ENCODE assay signal across 9 cellular contexts in genomic region chr5:132258102-132259060, GRCh38. TPM values are rescaled to one million over a fixed set of nuclear protein-coding genes. Genes with fewer than 3 reads are reported as not detected.
DNase-seq lines count a peak whose midpoint lies in the region; ATAC-seq, FAIRE-seq and TF ChIP-seq lines count a peak whose summit lies in the region.
"Had no signal": no experiment of that assay in that cellular context is flagged by ENCODE, and none has a peak within 500 bp of the region (broad histone marks: within the 10 kb centered on the region; RNA-seq: fewer than 3 reads in every experiment).

No MANE protein-coding gene starts in this region.

- no peaks in the 10 kb centered on the region for H3K36me3 Mint-ChIP-seq in natural killer cell
- H3K36me3 Mint-ChIP-seq in natural killer cell treated with Interleukin-12 subunit alpha and Interleukin-12 subunit beta and Interleukin-15 and Interleukin-18, amount 100 ng/mL, for 72 hours, result no peaks in the 10 kb centered on the region
- H3K36me3 Mint-ChIP-seq: naive thymus-derived CD4-positive, alpha-beta T cell had no signal

- H3K4me1 Mint-ChIP-seq in natural killer cell, result peaks cover 0 to 9% of the 10 kb centered on the region in 2 donors
- H3K4me1 Mint-ChIP-seq in natural killer cell treated with Interleukin-12 subunit alpha and Interleukin-12 subunit beta and Interleukin-15 and Interleukin-18, amount 100 ng/mL, for 72 hours (ENCODE audit: low read depth in 2 of 2), result peaks cover 0 to 5% of the 10 kb centered on the region in 2 donors

- peak overlapping the region; percentile 25 for H3K4me3 Mint-ChIP-seq in natural killer cell
- no peak overlapping the region for H3K4me3 Mint-ChIP-seq in natural killer cell treated with Interleukin-12 subunit alpha and Interleukin-12 subunit beta and Interleukin-15 and Interleukin-18, amount 100 ng/mL, for 72 hours

- dilution Hi-C loops in endothelial cell of umbilical vein (cut with MboI; ENCODE audit: extremely low pct_ligation_motif_present, low sequenced_read_pairs), result no loop called here

- H3K27me3 ChIP-seq in endothelial cell of umbilical vein (ENCODE audit: control insufficient read depth in 2 of 2, insufficient read depth in 2 of 2, low read length in 2 of 2), result no peaks in the 10 kb centered on the region
- H3K27me3 ChIP-seq in mucosa of rectum (ENCODE audit: control insufficient read depth in 2 of 2, insufficient read depth in 2 of 2, low read length in 2 of 2), result no peaks in the 10 kb centered on the region

- DNase-seq in natural killer cell, result peak; percentile 14
- no peak for DNase-seq in natural killer cell treated with Interleukin-12 subunit alpha and Interleukin-12 subunit beta and Interleukin-15 and Interleukin-18, amount 100 ng/mL, for 72 hours (ENCODE audit: low spot score)
- peak; percentile 68 for DNase-seq in endothelial cell of umbilical vein (ENCODE audit: low read depth, low spot score)
- DNase-seq in stimulated activated CD4-positive, alpha-beta T cell treated with anti-CD3 and anti-CD28 coated beads, Interleukin-2, amount 100 ng/mL, for 48 hours, result no peak
- no peak for DNase-seq in activated T-cell treated with anti-CD3 and anti-CD28 coated beads, Interleukin-2, amount 50 U/mL, for 1 hour

- no peaks in the 10 kb centered on the region for H3K9me3 ChIP-seq in endothelial cell of umbilical vein (replicated peaks; ENCODE audit: control insufficient read depth, insufficient read depth, low read length)
- no peaks in the 10 kb centered on the region for H3K9me3 ChIP-seq in mucosa of rectum (ENCODE audit: control insufficient read depth in 2 of 2, low read length in 2 of 2)

- CTCF ChIA-PET in endothelial cell of umbilical vein (lab: Charles Lee), result interaction anchor here (1.1 to 7.8 kb wide), 5 partner anchors 14 to 242 kb away, joined by 4 to 93 read pairs (median 10); partner anchors contain the start of gene SLC22A4

- peak; percentile 75 for FAIRE-seq in endothelial cell of umbilical vein (lab: Jason Lieb, UNC)

- no peaks in the 10 kb centered on the region for H4K20me1 ChIP-seq in endothelial cell of umbilical vein (replicated peaks; ENCODE audit: control insufficient read depth, extremely low read depth, insufficient read depth, low read length)

- H3K4me1 ChIP-seq in endothelial cell of umbilical vein (ENCODE audit: control insufficient read depth, extremely low read depth, insufficient read depth, low read length) (peaks cover 51% of the 10 kb centered on the region), mucosa of rectum (ENCODE audit: control insufficient read depth in 2 of 2, insufficient read depth in 2 of 2, low read length in 2 of 2) (peaks cover 4 to 11% of the 10 kb centered on the region in 2 donors)

- H3K9me1 ChIP-seq in endothelial cell of umbilical vein (replicated peaks; ENCODE audit: control insufficient read depth, extremely low read depth, insufficient read depth, low read length), result no peaks in the 10 kb centered on the region

- peak overlapping the region; percentile 75 for H3K4me2 ChIP-seq in endothelial cell of umbilical vein (ENCODE audit: insufficient read depth, low read length)

- intact Hi-C loops in natural killer cell (cut with micrococcal nuclease) (no loop called here), endothelial cell of umbilical vein (cut with micrococcal nuclease) (loop anchor here (1.0 kb wide), 3 partner anchors 20 to 37 kb away; partner anchors contain the start of gene P4HA2)

- TSS peak; percentile 30 for BruUV-seq in endothelial cell of umbilical vein (replicated peaks; lab: Mats Ljungman, UMichigan)

- H3K36me3 ChIP-seq in endothelial cell of umbilical vein (ENCODE audit: control insufficient read depth in 2 of 2, extremely low read depth in 1 of 2, insufficient read depth in 2 of 2, low read length in 2 of 2) (peaks cover 2 to 3% of the 10 kb centered on the region in 2 experiments), mucosa of rectum (ENCODE audit: control insufficient read depth in 2 of 2, insufficient read depth in 2 of 2, low read length in 2 of 2) (no peaks in the 10 kb centered on the region)

- peak; percentile 41 for TF ChIP-seq POLR2A in endothelial cell of umbilical vein (IDR thresholded peaks at IDR 0.05; ENCODE audit: low read depth, low read length)

- no peak overlapping the region for H3K27ac Mint-ChIP-seq in natural killer cell
- H3K27ac Mint-ChIP-seq in natural killer cell treated with Interleukin-12 subunit alpha and Interleukin-12 subunit beta and Interleukin-15 and Interleukin-18, amount 100 ng/mL, for 72 hours, result no peak overlapping the region
- H3K27ac Mint-ChIP-seq: naive thymus-derived CD4-positive, alpha-beta T cell had no signal

- H3K9ac ChIP-seq in endothelial cell of umbilical vein (replicated peaks; ENCODE audit: extremely low read depth, insufficient read depth, low read length), result peak overlapping the region; percentile 96
- H3K9ac ChIP-seq in mucosa of rectum (ENCODE audit: low read depth in 1 of 2, low read length in 2 of 2), result peak overlapping the region; percentile 64 to 67

- H3K27me3 Mint-ChIP-seq in natural killer cell (ENCODE audit: low read depth in 2 of 2), result peaks cover 13 to 22% of the 10 kb centered on the region in 2 donors
- H3K27me3 Mint-ChIP-seq in natural killer cell treated with Interleukin-12 subunit alpha and Interleukin-12 subunit beta and Interleukin-15 and Interleukin-18, amount 100 ng/mL, for 72 hours, result peaks cover 11% of the 10 kb centered on the region in 2 donors

- H3K79me2 ChIP-seq in endothelial cell of umbilical vein (ENCODE audit: control insufficient read depth, insufficient read depth, low read length), result peaks cover 43% of the 10 kb centered on the region

- no peaks in the 10 kb centered on the region for H3K9me3 Mint-ChIP-seq in natural killer cell
- no peaks in the 10 kb centered on the region for H3K9me3 Mint-ChIP-seq in natural killer cell treated with Interleukin-12 subunit alpha and Interleukin-12 subunit beta and Interleukin-15 and Interleukin-18, amount 100 ng/mL, for 72 hours

- H3K27ac ChIP-seq in endothelial cell of umbilical vein (ENCODE audit: insufficient read depth, low read depth, low read length), result peak overlapping the region; percentile 96
- peak overlapping the region; percentile 81 to 86 for H3K27ac ChIP-seq in mucosa of rectum (ENCODE audit: low read depth in 2 of 2, low read length in 2 of 2)

- no peak for ATAC-seq in natural killer cell
- ATAC-seq in natural killer cell treated with Interleukin-12 subunit alpha and Interleukin-12 subunit beta and Interleukin-15 and Interleukin-18, amount 100 ng/mL, for 72 hours, result no peak
- ATAC-seq in GM18873 (IDR thresholded peaks at IDR 0.05; ENCODE audit: low FRiP score, unreplicated experiment), result no peak
- ATAC-seq in GM21619 (IDR thresholded peaks at IDR 0.05; ENCODE audit: unreplicated experiment), result no peak
- ATAC-seq: naive thymus-derived CD4-positive, alpha-beta T cell had no signal

- H2AFZ ChIP-seq in endothelial cell of umbilical vein (ENCODE audit: low read depth, low read length), result peak overlapping the region; percentile 58

- H3K4me3 ChIP-seq in endothelial cell of umbilical vein (replicated peaks in 1 of 3; ENCODE audit: insufficient read depth in 1 of 3, low read depth in 1 of 3, low read length in 3 of 3) (peak overlapping the region; percentile 59 to 78 (median 78)), mucosa of rectum (ENCODE audit: low read length in 2 of 2) (peak overlapping the region in 1 of 2 donors; percentile 63)

- POLR2A ChIA-PET in endothelial cell of umbilical vein (lab: Charles Lee), result no interaction called here

- TF ChIP-seq CTCF in natural killer cell (IDR thresholded peaks at IDR 0.05) (no peak), endothelial cell of umbilical vein (IDR thresholded peaks at IDR 0.05; ENCODE audit: extremely low read depth in 1 of 2, insufficient read depth in 1 of 2, low read depth in 1 of 2, low read length in 2 of 2) (no peak)

RNA-seq across cellular contexts. Expression of gene PDLIM4, which starts 0.9 kb away (rescaled TPM):
- total RNA-seq in natural killer cell (not detected), endothelial cell of umbilical vein (65.7 and 69.8 TPM in 2 replicates)
- total RNA-seq in natural killer cell treated with Interleukin-12 subunit alpha and Interleukin-12 subunit beta and Interleukin-15 and Interleukin-18, amount 100 ng/mL, for 72 hours, result not detected
- polyA plus RNA-seq in endothelial cell of umbilical vein, result 112 and 193 TPM in 2 replicates
- 94.1 and 114 TPM in 2 replicates for polyA plus RNA-seq in endothelial cell of umbilical vein (2011; cell fraction: cytosol; rRNA removed)
- polyA plus RNA-seq in endothelial cell of umbilical vein (2011; cell fraction: nucleus; rRNA removed), result 80.4 and 107 TPM in 2 replicates
- 68.2 and 80.0 TPM in 2 replicates for polyA plus RNA-seq in endothelial cell of umbilical vein (2012)
- polyA minus RNA-seq in endothelial cell of umbilical vein, result 33.7 and 46.4 TPM in 2 replicates
- not detected for polyA minus RNA-seq in endothelial cell of umbilical vein (2011; cell fraction: cytosol; rRNA and poly(A)+ RNA removed)
- 27.0 and 33.2 TPM in 2 replicates for polyA minus RNA-seq in endothelial cell of umbilical vein (2011; cell fraction: nucleus; rRNA and poly(A)+ RNA removed)
- polyA plus RNA-seq: naive thymus-derived CD4-positive, alpha-beta T cell had no signal

RNA-seq across cellular contexts. Expression of gene P4HA2, which starts 30.7 kb away (rescaled TPM):
- total RNA-seq in natural killer cell (under 1 TPM in 1 of 3 donors, not detected in 2; 0.20 TPM), endothelial cell of umbilical vein (37.4 and 37.6 TPM in 2 replicates)
- total RNA-seq in natural killer cell treated with Interleukin-12 subunit alpha and Interleukin-12 subunit beta and Interleukin-15 and Interleukin-18, amount 100 ng/mL, for 72 hours, result 10 to 100 TPM in 1 of 2 donors, 1 to 10 TPM in 1; 5.5 to 20.1 TPM
- 58.7 and 67.1 TPM in 2 replicates for polyA plus RNA-seq in endothelial cell of umbilical vein
- 47.2 and 48.0 TPM in 2 replicates for polyA plus RNA-seq in endothelial cell of umbilical vein (2011; cell fraction: cytosol; rRNA removed)
- 46.7 and 48.4 TPM in 2 replicates for polyA plus RNA-seq in endothelial cell of umbilical vein (2011; cell fraction: nucleus; rRNA removed)
- polyA plus RNA-seq in endothelial cell of umbilical vein (2012), result 48.9 and 64.0 TPM in 2 replicates
- 66.9 and 75.4 TPM in 2 replicates for polyA minus RNA-seq in endothelial cell of umbilical vein
- polyA minus RNA-seq in endothelial cell of umbilical vein (2011; cell fraction: cytosol; rRNA and poly(A)+ RNA removed), result 9.8 TPM
- 19.0 and 19.4 TPM in 2 replicates for polyA minus RNA-seq in endothelial cell of umbilical vein (2011; cell fraction: nucleus; rRNA and poly(A)+ RNA removed)
- polyA plus RNA-seq: naive thymus-derived CD4-positive, alpha-beta T cell had no signal

RNA-seq across cellular contexts. Expression of gene SLC22A4, which starts 35.8 kb away (rescaled TPM):
- total RNA-seq in natural killer cell (1 to 10 TPM in 1 of 3 donors, under 1 TPM in 2; 0.14 to 2.3 (median 0.27) TPM), endothelial cell of umbilical vein (4.9 and 5.4 TPM in 2 replicates)
- total RNA-seq in natural killer cell treated with Interleukin-12 subunit alpha and Interleukin-12 subunit beta and Interleukin-15 and Interleukin-18, amount 100 ng/mL, for 72 hours, result 1 to 10 TPM in 1 of 2 donors, under 1 TPM in 1; 0.93 to 2.5 TPM
- polyA plus RNA-seq in endothelial cell of umbilical vein, result 6.3 and 6.9 TPM in 2 replicates
- polyA plus RNA-seq in endothelial cell of umbilical vein (2011; cell fraction: cytosol; rRNA removed), result 3.2 and 3.8 TPM in 2 replicates
- 12.0 and 12.8 TPM in 2 replicates for polyA plus RNA-seq in endothelial cell of umbilical vein (2011; cell fraction: nucleus; rRNA removed)
- polyA plus RNA-seq in endothelial cell of umbilical vein (2012), result 1.6 and 3.0 TPM in 2 replicates
- 9.0 and 9.4 TPM in 2 replicates for polyA minus RNA-seq in endothelial cell of umbilical vein
- 2.6 TPM for polyA minus RNA-seq in endothelial cell of umbilical vein (2011; cell fraction: cytosol; rRNA and poly(A)+ RNA removed)
- 8.3 and 12.3 TPM in 2 replicates for polyA minus RNA-seq in endothelial cell of umbilical vein (2011; cell fraction: nucleus; rRNA and poly(A)+ RNA removed)
- polyA plus RNA-seq: naive thymus-derived CD4-positive, alpha-beta T cell had no signal

Comparison
In these comparisons a context has a peak if more than half of its experiments do, and no peak if none do; other contexts are left out.
1. DNase-seq: peak in natural killer cell (single experiment) and endothelial cell of umbilical vein (single experiment); none in natural killer cell treated with Interleukin-12 subunit alpha and Interleukin-12 subunit beta and Interleukin-15 and Interleukin-18, amount 100 ng/mL, for 72 hours (single experiment), stimulated activated CD4-positive, alpha-beta T cell treated with anti-CD3 and anti-CD28 coated beads, Interleukin-2, amount 100 ng/mL, for 48 hours (0 of 2) and activated T-cell treated with anti-CD3 and anti-CD28 coated beads, Interleukin-2, amount 50 U/mL, for 1 hour (single experiment).
2. RNA of gene P4HA2, which starts 30.7 kb away (total RNA-seq): 37.4 to 37.6 TPM in endothelial cell of umbilical vein and 5.5 to 20.1 TPM in natural killer cell treated with Interleukin-12 subunit alpha and Interleukin-12 subunit beta and Interleukin-15 and Interleukin-18, amount 100 ng/mL, for 72 hours; 0.20 TPM in natural killer cell; every median in the first group is over 4 times any median in the second.
3. RNA of gene PDLIM4, which starts 0.9 kb away (total RNA-seq): 65.7 to 69.8 TPM in endothelial cell of umbilical vein; not detected in natural killer cell treated with Interleukin-12 subunit alpha and Interleukin-12 subunit beta and Interleukin-15 and Interleukin-18, amount 100 ng/mL, for 72 hours and not detected in natural killer cell; every median in the first group is over 10 times any median in the second.